ENCODE assay signal across 5 cellular contexts in the genomic region with DNA sequence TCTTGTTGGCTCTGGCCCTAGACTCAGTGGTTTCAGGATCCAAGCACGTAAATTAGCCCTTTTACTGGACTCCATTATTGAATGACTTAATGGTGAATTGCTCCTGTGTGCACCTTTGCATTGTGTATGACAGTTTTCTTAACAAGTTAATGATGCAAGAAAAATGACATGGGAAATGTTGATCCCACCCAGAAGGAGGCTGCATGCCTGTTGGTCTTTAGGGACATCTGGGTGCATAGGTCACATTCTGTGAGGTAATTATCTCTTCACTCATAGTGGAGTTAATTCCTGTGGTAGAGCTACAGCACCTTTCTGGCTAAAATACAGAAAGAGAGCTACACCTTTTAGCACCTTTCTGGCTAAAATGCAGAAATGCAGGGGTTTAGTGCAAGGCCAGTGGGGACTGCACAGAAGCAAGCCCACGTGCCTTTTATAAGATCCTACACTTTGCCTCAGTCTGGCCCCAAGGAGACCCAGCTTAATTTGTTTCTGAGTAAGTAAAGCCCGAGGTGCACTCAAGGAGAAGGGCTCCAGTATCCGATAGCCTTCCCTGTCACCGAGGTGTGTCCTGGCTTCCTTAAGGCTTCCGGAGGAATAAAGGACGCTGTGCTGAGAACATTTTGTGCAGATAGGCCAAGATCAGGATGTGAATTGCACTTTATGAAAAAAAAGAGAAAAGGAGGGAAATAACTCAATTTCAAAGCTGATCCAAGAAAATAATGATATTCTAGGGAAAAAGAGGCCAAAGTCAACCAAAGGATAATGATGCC. TPM values are rescaled to one million over a fixed set of nuclear protein-coding genes. Genes with fewer than 3 reads are reported as not detected.
"Had no signal": no experiment of that assay in that cellular context is flagged by ENCODE, and none has a peak within 500 bp of the region (broad histone marks: within the 10 kb centered on the region; RNA-seq: fewer than 3 reads in every experiment).

No MANE protein-coding gene starts in this region.

RNA-seq across cellular contexts. Expression of gene CDA, which starts 18.1 kb away (rescaled TPM):
- total RNA-seq: K562, SK-MEL-5 had no signal
- polyA plus RNA-seq: K562 had no signal

RNA-seq across cellular contexts. Expression of gene FAM43B, which starts 54.6 kb away (rescaled TPM):
- total RNA-seq: HT-29, K562, SK-MEL-5 had no signal
- polyA plus RNA-seq: IgD-negative memory B cell, K562, SK-N-SH had no signal
